In the genomic region with DNA sequence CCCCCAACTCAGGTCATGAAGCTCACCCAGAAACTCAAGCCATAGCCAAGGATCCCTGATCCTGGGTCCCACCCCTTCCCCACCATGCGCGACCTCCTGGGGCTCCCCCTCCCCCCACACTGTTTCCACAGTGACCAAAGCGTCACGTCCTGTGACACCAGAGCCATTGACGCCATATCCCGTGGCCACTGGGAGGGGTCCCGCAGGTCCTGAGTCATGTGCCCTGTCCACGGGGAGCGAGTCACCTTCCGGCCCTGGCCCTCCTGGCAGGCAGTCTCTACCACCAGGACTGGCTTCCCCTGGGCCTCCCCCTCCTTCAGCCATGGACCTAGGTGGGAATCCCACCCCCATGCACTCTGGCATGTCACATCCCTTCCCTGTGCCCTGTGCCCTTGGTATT, we compare ENCODE assay signal across 13 cellular contexts. TPM values are rescaled to one million over a fixed set of nuclear protein-coding genes. Genes with fewer than 3 reads are reported as not detected.
DNase-seq lines count a peak whose midpoint lies in the region; ATAC-seq, FAIRE-seq and TF ChIP-seq lines count a peak whose summit lies in the region.
"Had no signal": no experiment of that assay in that cellular context is flagged by ENCODE, and none has a peak within 500 bp of the region (broad histone marks: within the 10 kb centered on the region; RNA-seq: fewer than 3 reads in every experiment).

No MANE protein-coding gene starts in this region.

- no peak overlapping the region for H2AFZ ChIP-seq in GM23248

- no peak overlapping the region for H3K9ac ChIP-seq in GM23248

- H3K4me1 Mint-ChIP-seq in activated CD4-positive, alpha-beta memory T cell treated with anti-CD3 and anti-CD28 coated beads, Interleukin-2, amount 10 ng/mL, durations not matched to agents 7 days and 5 days = peaks cover 4% of the 10 kb centered on the region

- no peak overlapping the region for H3K4me2 ChIP-seq in GM23248 (ENCODE audit: unreplicated experiment)

- no peaks in the 10 kb centered on the region for H3K36me3 Mint-ChIP-seq in activated CD4-positive, alpha-beta memory T cell treated with anti-CD3 and anti-CD28 coated beads, Interleukin-2, amount 10 ng/mL, durations not matched to agents 7 days and 5 days (ENCODE audit: low read depth)

- H3K9me3 Mint-ChIP-seq in activated CD4-positive, alpha-beta memory T cell treated with anti-CD3 and anti-CD28 coated beads, Interleukin-2, amount 10 ng/mL, durations not matched to agents 7 days and 5 days = no peaks in the 10 kb centered on the region

- H3K27ac ChIP-seq in GM23248 = no peak overlapping the region
- H3K27ac ChIP-seq: HL-60 had no signal

- FAIRE-seq in GM12891 (lab: Jason Lieb, UNC) = no peak

- no peaks in the 10 kb centered on the region for H4K20me1 ChIP-seq in GM23248 (ENCODE audit: insufficient read depth)

- no peaks in the 10 kb centered on the region for H3K9me3 ChIP-seq in GM23248 (ENCODE audit: low read depth)

- H3K4me3 Mint-ChIP-seq in activated CD4-positive, alpha-beta memory T cell treated with anti-CD3 and anti-CD28 coated beads, Interleukin-2, amount 10 ng/mL, durations not matched to agents 7 days and 5 days = no peak overlapping the region

- H3K9me2 ChIP-seq in GM23248 (ENCODE audit: insufficient read depth) = no peaks in the 10 kb centered on the region

- no peak for TF ChIP-seq POLR2A in GM12891 (IDR thresholded peaks at IDR 0.05; ENCODE audit: low read depth, low read length)

- POLR2A ChIA-PET in activated CD4-positive, alpha-beta memory T cell treated with anti-CD3 and anti-CD28 coated beads, Interleukin-2, amount 10 ng/mL, durations not matched to agents 7 days and 5 days (lab: Charles Lee) = no interaction called here

- H3F3A ChIP-seq in GM23248 (ENCODE audit: insufficient read depth) = no peaks in the 10 kb centered on the region

- in situ Hi-C loops in GM23248 (cut with MboI) = no loop called here

- no peaks in the 10 kb centered on the region for H3K27me3 ChIP-seq in GM23248 (replicated peaks; ENCODE audit: insufficient read depth)

- H3K36me3 ChIP-seq in GM23248 (ENCODE audit: low read depth) = no peaks in the 10 kb centered on the region

- 75 to 77% methylated on average over 8 to 10 of the region's 10 CpGs for WGBS in GM23248 (ENCODE audit: low coverage in 1 of 2, low lambda C conversion rate in 2 of 2, missing lambda C conversion rate in 2 of 2), 2 experiments

- H3K4me3 ChIP-seq in GM23248 (no peak overlapping the region), skeletal muscle cell (ENCODE audit: low read depth, low read length) (no peak overlapping the region)

- no peaks in the 10 kb centered on the region for H3K79me2 ChIP-seq in GM23248 (ENCODE audit: insufficient read depth)

- CTCF ChIA-PET in activated CD4-positive, alpha-beta memory T cell treated with anti-CD3 and anti-CD28 coated beads, Interleukin-2, amount 10 ng/mL, durations not matched to agents 7 days and 5 days (lab: Charles Lee) = interaction anchor here (0.8 to 1.1 kb wide), 2 partner anchors 8 to 24 kb away, joined by 3 to 4 read pairs; no protein-coding TSS in a partner anchor

- H3K27me3 Mint-ChIP-seq in activated CD4-positive, alpha-beta memory T cell treated with anti-CD3 and anti-CD28 coated beads, Interleukin-2, amount 10 ng/mL, durations not matched to agents 7 days and 5 days = no peaks in the 10 kb centered on the region

- no peak overlapping the region for H3K27ac Mint-ChIP-seq in activated CD4-positive, alpha-beta memory T cell treated with anti-CD3 and anti-CD28 coated beads, Interleukin-2, amount 10 ng/mL, durations not matched to agents 7 days and 5 days

- intact Hi-C loops in cardiac septum (cut with DNase I) (no loop called here), sciatic nerve (cut with DNase I) (no loop called here)

- peaks cover 8% of the 10 kb centered on the region for H3K4me1 ChIP-seq in GM23248 (ENCODE audit: insufficient read depth)

- ATAC-seq in HG03039 (IDR thresholded peaks at IDR 0.05; ENCODE audit: unreplicated experiment) (no peak), GM18870 (IDR thresholded peaks at IDR 0.05; ENCODE audit: unreplicated experiment) (no peak), sciatic nerve (no peak)
- ATAC-seq: activated CD4-positive, CD25-positive, alpha-beta regulatory T cell treated with anti-CD3 and anti-CD28 coated beads, Interleukin-2, amount 50 U/mL, for 24 hours had no signal

- DNase-seq in GM23248 = peak; percentile 58
- peak; percentile 24 for DNase-seq in activated CD4-positive, alpha-beta memory T cell treated with anti-CD3 and anti-CD28 coated beads, Interleukin-2, amount 10 ng/mL, durations not matched to agents 7 days and 5 days
- DNase-seq in cardiac septum (ENCODE audit: low spot score) = peak; percentile 89
- DNase-seq in skeletal muscle cell (ENCODE audit: low read depth) = peak; percentile 31
- DNase-seq in GM12891 (ENCODE audit: insufficient read length, low spot score) = no peak
- no peak for DNase-seq in sciatic nerve (ENCODE audit: low spot score)
- DNase-seq: NCI-H510A had no signal

TF ChIP-seq in GM12891, 5 proteins besides CTCF, POLR2A, EP300 and RAD21:
- TF ChIP-seq TAF1 (IDR thresholded peaks at IDR 0.05; ENCODE audit: low read depth, low read length) (no peak), SPI1 (IDR thresholded peaks at IDR 0.05; ENCODE audit: low read depth, low read length) (no peak), PAX5 (IDR thresholded peaks at IDR 0.05; ENCODE audit: insufficient read depth, low read length, severe bottlenecking) (no peak), POU2F2 (IDR thresholded peaks at IDR 0.05; ENCODE audit: low read depth, low read length) (no peak), POLR2AphosphoS5 (IDR thresholded peaks at IDR 0.05; ENCODE audit: low read depth, low read length) (no peak)

RNA-seq across cellular contexts. Expression of a gene that starts 15.6 kb away (rescaled TPM):
- 3.2 and 3.5 TPM in 2 replicates for total RNA-seq in GM23248 (2014; rRNA removed; shearing (Covaris generic))
- polyA plus RNA-seq in GM23248 (2016; fragmentation: Nextera tagmentation; extraction: Ambion mirVana) = 0.25 and 0.54 TPM in 2 replicates
- total RNA-seq in activated CD4-positive, alpha-beta memory T cell treated with anti-CD3 and anti-CD28 coated beads, Interleukin-2, amount 10 ng/mL, durations not matched to agents 7 days and 5 days = under 1 TPM in 1 of 2 experiments, not detected in 1; 0.15 TPM
- 10.0 TPM for total RNA-seq in cardiac septum
- 0.19 TPM for polyA plus RNA-seq in GM12891 (2012; ENCODE audit: low read depth, missing spikeins)
- total RNA-seq in sciatic nerve = 29.3 TPM

RNA-seq across cellular contexts. Expression of a gene that starts 20.7 kb away (rescaled TPM):
- not detected in 2 replicates for total RNA-seq in GM23248 (2014; rRNA removed; shearing (Covaris generic))
- polyA plus RNA-seq in GM23248 (2016; fragmentation: Nextera tagmentation; extraction: Ambion mirVana) = not detected in 2 replicates
- total RNA-seq in activated CD4-positive, alpha-beta memory T cell treated with anti-CD3 and anti-CD28 coated beads, Interleukin-2, amount 10 ng/mL, durations not matched to agents 7 days and 5 days = not detected
- not detected for total RNA-seq in cardiac septum
- not detected for polyA plus RNA-seq in GM12891 (2012; ENCODE audit: low read depth, missing spikeins)
- not detected for total RNA-seq in sciatic nerve
- total RNA-seq: aorta, G401 had no signal
- polyA plus RNA-seq: aorta had no signal

RNA-seq across cellular contexts. Expression of a gene that starts 34.4 kb away (rescaled TPM):
- total RNA-seq in GM23248 (2014; rRNA removed; shearing (Covaris generic)) = under 0.01 TPM in 1 of 2 replicates, not detected in the other
- polyA plus RNA-seq in GM23248 (2016; fragmentation: Nextera tagmentation; extraction: Ambion mirVana) = 0.36 and 0.93 TPM in 2 replicates
- not detected for total RNA-seq in activated CD4-positive, alpha-beta memory T cell treated with anti-CD3 and anti-CD28 coated beads, Interleukin-2, amount 10 ng/mL, durations not matched to agents 7 days and 5 days
- 6.6 TPM for total RNA-seq in cardiac septum
- polyA plus RNA-seq in GM12891 (2012; ENCODE audit: low read depth, missing spikeins) = not detected
- 2.5 TPM for total RNA-seq in sciatic nerve

Comparison
In these comparisons a context has a peak if more than half of its experiments do, and no peak if none do; other contexts are left out.
1. DNase-seq: peak in GM23248 (single experiment), activated CD4-positive, alpha-beta memory T cell treated with anti-CD3 and anti-CD28 coated beads, Interleukin-2, amount 10 ng/mL, durations not matched to agents 7 days and 5 days (single experiment), cardiac septum (single experiment) and skeletal muscle cell (single experiment); none in GM12891 (single experiment) and sciatic nerve (single experiment).